In genomic region chr9:69376651-69377050, GRCh38 we compare ENCODE assay signal across 11 cellular contexts. TPM values are rescaled to one million over a fixed set of nuclear protein-coding genes. Genes with fewer than 3 reads are reported as not detected.
DNase-seq lines count a peak whose midpoint lies in the region; ATAC-seq, FAIRE-seq and TF ChIP-seq lines count a peak whose summit lies in the region.
"Had no signal": no experiment of that assay in that cellular context is flagged by ENCODE, and none has a peak within 500 bp of the region (broad histone marks: within the 10 kb centered on the region; RNA-seq: fewer than 3 reads in every experiment).

No MANE protein-coding gene starts in this region.

- H3K36me3 ChIP-seq in bronchial epithelial cell (ENCODE audit: control insufficient read depth, insufficient read depth, low read length) = no peaks in the 10 kb centered on the region
- no peaks in the 10 kb centered on the region for H3K36me3 ChIP-seq in kidney epithelial cell (ENCODE audit: control insufficient read depth, insufficient read depth, low read length)
- H3K36me3 ChIP-seq in thyroid gland = peaks cover 8 to 26% of the 10 kb centered on the region in 2 donors
- H3K36me3 ChIP-seq: vagina had no signal

- H3K4me1 ChIP-seq in thyroid gland = peaks cover 28 to 54% of the 10 kb centered on the region in 2 donors
- H3K4me1 ChIP-seq: vagina had no signal

- TF ChIP-seq CTCF in bronchial epithelial cell (IDR thresholded peaks at IDR 0.05; ENCODE audit: insufficient read depth, low read length, severe bottlenecking) = no peak
- TF ChIP-seq CTCF in kidney epithelial cell (IDR thresholded peaks at IDR 0.05; ENCODE audit: insufficient read depth, low read length, poor library complexity, severe bottlenecking) = no peak
- TF ChIP-seq CTCF in thyroid gland (IDR thresholded peaks at IDR 0.05) = no peak

- peak in 1 of 2 donors; percentile 23 for TF ChIP-seq POLR2A in thyroid gland (IDR thresholded peaks at IDR 0.05)

- DNase-seq in HS-5 (ENCODE audit: low read depth) (peak; percentile 82), bronchial epithelial cell (ENCODE audit: low read depth) (peak; percentile 78), kidney epithelial cell (ENCODE audit: low read depth) (peak; percentile 69), thyroid gland (peak; percentile 89 to 90), NCI-H2227 (lab: John Stamatoyannopoulos, UW; ENCODE audit: unreplicated experiment) (no peak)
- DNase-seq in NK-92 treated with Interleukin-12 subunit alpha and Interleukin-12 subunit beta, amount 100 ng/mL, for 24 hours (lab: John Stamatoyannopoulos, UW) = no peak
- DNase-seq: caudate nucleus, immature natural killer cell had no signal

- no peaks in the 10 kb centered on the region for H3K9me3 ChIP-seq in thyroid gland
- H3K9me3 ChIP-seq: vagina had no signal

- FAIRE-seq in bronchial epithelial cell (lab: Jason Lieb, UNC) = no peak

- ATAC-seq in GM21360 (IDR thresholded peaks at IDR 0.05; ENCODE audit: unreplicated experiment) (no peak), GM21515 (IDR thresholded peaks at IDR 0.05; ENCODE audit: unreplicated experiment) (no peak)

- WGBS in thyroid gland, 2 donors = 26 to 27% methylated on average over 3 of the region's 3 CpGs

- H3K4me3 ChIP-seq in bronchial epithelial cell (ENCODE audit: low read depth, low read length) = no peak overlapping the region
- H3K4me3 ChIP-seq in kidney epithelial cell (ENCODE audit: low read depth, low read length) = no peak overlapping the region
- no peak overlapping the region for H3K4me3 ChIP-seq in thyroid gland (replicated peaks in 1 of 3)
- H3K4me3 ChIP-seq: vagina had no signal

- H3K27me3 ChIP-seq in bronchial epithelial cell (ENCODE audit: control insufficient read depth, insufficient read depth, low read length) (no peaks in the 10 kb centered on the region), kidney epithelial cell (ENCODE audit: control insufficient read depth, insufficient read depth, low read length) (no peaks in the 10 kb centered on the region), thyroid gland (no peaks in the 10 kb centered on the region)
- H3K27me3 ChIP-seq: vagina had no signal

- intact Hi-C loops in thyroid gland (cut with DNase I) = no loop called here

- H3K27ac ChIP-seq in thyroid gland = peak overlapping the region; percentile 74 to 79 (median 77)
- H3K27ac ChIP-seq: vagina had no signal

RNA-seq across cellular contexts. Expression of gene ENTREP1, which starts 51.6 kb away (rescaled TPM):
- total RNA-seq in bronchial epithelial cell (0.53 and 0.77 TPM in 2 replicates), kidney epithelial cell (3.1 and 3.8 TPM in 2 replicates), thyroid gland (100 to 1,000 TPM in 3 of 4 donors, 10 to 100 TPM in 1; 88.1 to 127 (median 117) TPM)

Comparison
In these comparisons a context has a peak if more than half of its experiments do, and no peak if none do; other contexts are left out.
1. DNase-seq: peak in HS-5 (single experiment), bronchial epithelial cell (single experiment), kidney epithelial cell (single experiment) and thyroid gland (2 of 2); none in NK-92 treated with Interleukin-12 subunit alpha and Interleukin-12 subunit beta, amount 100 ng/mL, for 24 hours (single experiment) and NCI-H2227 (single experiment).
2. RNA of gene ENTREP1, which starts 51.6 kb away (total RNA-seq): 88.1 to 127 TPM in thyroid gland; 3.1 to 3.8 TPM in kidney epithelial cell and 0.53 to 0.77 TPM in bronchial epithelial cell; every median in the first group is over 10 times any median in the second.